ENCODE assay signal across 8 cellular contexts in genomic region chr6:30219244-30219643, GRCh38. TPM values are rescaled to one million over a fixed set of nuclear protein-coding genes. Genes with fewer than 3 reads are reported as not detected.
DNase-seq lines count a peak whose midpoint lies in the region; ATAC-seq and TF ChIP-seq lines count a peak whose summit lies in the region.

No MANE protein-coding gene starts in this region.

- H3K4me3 Mint-ChIP-seq in CD4-positive, alpha-beta T cell, result no peak overlapping the region
- no peak overlapping the region for H3K4me3 Mint-ChIP-seq in activated CD8-positive, alpha-beta T cell treated with anti-CD3 and anti-CD28 coated beads for 36 hours
- no peak overlapping the region for H3K4me3 Mint-ChIP-seq in natural killer cell

- H3K4me3 ChIP-seq in epithelial cell of proximal tubule (ENCODE audit: low read depth, low read length), result no peak overlapping the region

- H3K27ac ChIP-seq in CD4-positive, alpha-beta T cell (ENCODE audit: low read depth, low read length), result no peak overlapping the region

- ATAC-seq in CD4-positive, alpha-beta T cell (ENCODE audit: poor library complexity), result peak; percentile 73
- peak; percentile 52 for ATAC-seq in HG02798 (IDR thresholded peaks at IDR 0.05; ENCODE audit: poor library complexity, unreplicated experiment)
- ATAC-seq in activated CD8-positive, alpha-beta T cell treated with anti-CD3 and anti-CD28 coated beads for 36 hours, result peak; percentile 74
- ATAC-seq in natural killer cell, result peak; percentile 68 to 72 (median 68)
- ATAC-seq in GM19035 (IDR thresholded peaks at IDR 0.05; ENCODE audit: unreplicated experiment), result no peak
- no peak for ATAC-seq in HG02642 (IDR thresholded peaks at IDR 0.05; ENCODE audit: poor library complexity, unreplicated experiment)

- peaks cover 11% of the 10 kb centered on the region for H3K36me3 Mint-ChIP-seq in CD4-positive, alpha-beta T cell (ENCODE audit: low read depth)
- peaks cover 3% of the 10 kb centered on the region for H3K36me3 Mint-ChIP-seq in activated CD8-positive, alpha-beta T cell treated with anti-CD3 and anti-CD28 coated beads for 36 hours (ENCODE audit: low read depth)
- H3K36me3 Mint-ChIP-seq in natural killer cell, result peaks cover 10% of the 10 kb centered on the region

- no peaks in the 10 kb centered on the region for H3K27me3 Mint-ChIP-seq in CD4-positive, alpha-beta T cell
- no peaks in the 10 kb centered on the region for H3K27me3 Mint-ChIP-seq in activated CD8-positive, alpha-beta T cell treated with anti-CD3 and anti-CD28 coated beads for 36 hours
- no peaks in the 10 kb centered on the region for H3K27me3 Mint-ChIP-seq in natural killer cell (ENCODE audit: low read depth in 2 of 2)

- peaks cover 12% of the 10 kb centered on the region for H3K9me3 ChIP-seq in CD4-positive, alpha-beta T cell (ENCODE audit: control insufficient read depth, low read length)

- intact Hi-C loops in CD4-positive, alpha-beta T cell (cut with DNase I, micrococcal nuclease), result loop anchor here (1.0 to 10.0 kb wide), 6 partner anchors 40 to 1976 kb away; partner anchors contain the start of genes ABCF1 (in 1 of the 2), GPSM3 (in 1 of the 2), PBX2 (in 1 of the 2) and TRIM39 (in 1 of the 2)
- intact Hi-C loops in activated CD8-positive, alpha-beta T cell treated with anti-CD3 and anti-CD28 coated beads for 36 hours (cut with micrococcal nuclease), result loop anchor here (2.0 to 10.0 kb wide), 3 partner anchors 40 to 178 kb away; partner anchors contain the start of gene TRIM39
- intact Hi-C loops in natural killer cell (cut with micrococcal nuclease), result loop anchor here (1.0 kb wide), 1 partner anchor 178 kb away; no protein-coding TSS in a partner anchor

- CTCF ChIA-PET in CD4-positive, alpha-beta T cell (lab: Charles Lee), result interaction anchor here (0.7 to 1.8 kb wide), 10 partner anchors 9 to 181 kb away, joined by 3 to 8 read pairs (median 4); no protein-coding TSS in a partner anchor
- CTCF ChIA-PET in activated CD8-positive, alpha-beta T cell treated with anti-CD3 and anti-CD28 coated beads for 36 hours (lab: Charles Lee), result interaction anchor here (0.6 to 5.7 kb wide), 39 partner anchors 11 to 237 kb away, joined by 3 to 94 read pairs (median 4); partner anchors contain the start of gene TRIM39

- peaks cover 3% of the 10 kb centered on the region for H3K9me3 Mint-ChIP-seq in CD4-positive, alpha-beta T cell
- peaks cover 8% of the 10 kb centered on the region for H3K9me3 Mint-ChIP-seq in activated CD8-positive, alpha-beta T cell treated with anti-CD3 and anti-CD28 coated beads for 36 hours
- H3K9me3 Mint-ChIP-seq in natural killer cell, result peaks cover 0 to 5% of the 10 kb centered on the region in 2 donors

- POLR2A ChIA-PET in CD4-positive, alpha-beta T cell (lab: Charles Lee), result interaction anchor here (0.7 to 2.0 kb wide), 4 partner anchors 107 to 466 kb away, joined by 3 to 12 read pairs (median 4); partner anchors contain the start of genes PPP1R11 and TRIM39
- POLR2A ChIA-PET in activated CD8-positive, alpha-beta T cell treated with anti-CD3 and anti-CD28 coated beads for 36 hours (lab: Charles Lee), result interaction anchor here (0.7 to 1.6 kb wide), 6 partner anchors 11 to 158 kb away, joined by 3 to 5 read pairs (median 3); partner anchors contain the start of genes POLR1H and TRIM39

- H3K27me3 ChIP-seq in CD4-positive, alpha-beta T cell (ENCODE audit: control insufficient read depth, insufficient read depth, low read length), result no peaks in the 10 kb centered on the region

- peak in 9 of 10 experiments; percentile 29 to 42 (median 37) for DNase-seq in CD4-positive, alpha-beta T cell
- peak; percentile 41 for DNase-seq in NCI-H526 treated with DMSO at 0.1 percent for 48 hours (lab: John Stamatoyannopoulos, UW)
- DNase-seq in activated CD8-positive, alpha-beta T cell treated with anti-CD3 and anti-CD28 coated beads for 36 hours, result peak; percentile 71
- DNase-seq in epithelial cell of proximal tubule (ENCODE audit: low read depth), result no peak
- no peak for DNase-seq in natural killer cell

- H3K27ac Mint-ChIP-seq in CD4-positive, alpha-beta T cell, result peak overlapping the region; percentile 18
- no peak overlapping the region for H3K27ac Mint-ChIP-seq in activated CD8-positive, alpha-beta T cell treated with anti-CD3 and anti-CD28 coated beads for 36 hours
- no peak overlapping the region for H3K27ac Mint-ChIP-seq in natural killer cell

- peaks cover 18% of the 10 kb centered on the region for H3K4me1 Mint-ChIP-seq in CD4-positive, alpha-beta T cell (ENCODE audit: low read depth)
- peaks cover 17% of the 10 kb centered on the region for H3K4me1 Mint-ChIP-seq in activated CD8-positive, alpha-beta T cell treated with anti-CD3 and anti-CD28 coated beads for 36 hours (ENCODE audit: low read depth)
- peaks cover 7 to 21% of the 10 kb centered on the region in 2 donors for H3K4me1 Mint-ChIP-seq in natural killer cell

- peak; percentile 91 for TF ChIP-seq CTCF in CD4-positive, alpha-beta T cell (IDR thresholded peaks at IDR 0.05)
- peak; percentile 87 for TF ChIP-seq CTCF in activated CD8-positive, alpha-beta T cell treated with anti-CD3 and anti-CD28 coated beads for 36 hours (IDR thresholded peaks at IDR 0.05)
- peak; percentile 96 for TF ChIP-seq CTCF in epithelial cell of proximal tubule (conservative IDR thresholded peaks at IDR 0.05; ENCODE audit: low read depth, low read length)
- peak; percentile 72 for TF ChIP-seq CTCF in natural killer cell (IDR thresholded peaks at IDR 0.05)

RNA-seq across cellular contexts. Expression of gene TRIM26, which starts 6.0 kb away (rescaled TPM):
- 10 to 100 TPM; 42.1 to 44.1 TPM for total RNA-seq in CD4-positive, alpha-beta T cell
- 10 to 100 TPM; 43.4 to 45.0 TPM for total RNA-seq in activated CD8-positive, alpha-beta T cell treated with anti-CD3 and anti-CD28 coated beads for 36 hours
- total RNA-seq in epithelial cell of proximal tubule, result 14.7 and 35.1 TPM in 2 replicates
- 10 to 100 TPM; 69.3 to 73.7 (median 71.6) TPM for total RNA-seq in natural killer cell

RNA-seq across cellular contexts. Expression of gene TRIM15, which starts 55.9 kb away (rescaled TPM):
- total RNA-seq in CD4-positive, alpha-beta T cell, result not detected
- not detected for total RNA-seq in activated CD8-positive, alpha-beta T cell treated with anti-CD3 and anti-CD28 coated beads for 36 hours
- not detected in 2 replicates for total RNA-seq in epithelial cell of proximal tubule
- not detected for total RNA-seq in natural killer cell

RNA-seq across cellular contexts. Expression of gene TRIM10, which starts 58.2 kb away (rescaled TPM):
- total RNA-seq in CD4-positive, alpha-beta T cell, result not detected
- not detected for total RNA-seq in activated CD8-positive, alpha-beta T cell treated with anti-CD3 and anti-CD28 coated beads for 36 hours
- total RNA-seq in epithelial cell of proximal tubule, result not detected in 2 replicates
- total RNA-seq in natural killer cell, result not detected

Comparison
In these comparisons a context has a peak if more than half of its experiments do, and no peak if none do; other contexts are left out.
1. ATAC-seq: peak in CD4-positive, alpha-beta T cell (single experiment), HG02798 (single experiment), activated CD8-positive, alpha-beta T cell treated with anti-CD3 and anti-CD28 coated beads for 36 hours (single experiment) and natural killer cell (3 of 3); none in GM19035 (single experiment) and HG02642 (single experiment).
2. DNase-seq: peak in CD4-positive, alpha-beta T cell (9 of 10), NCI-H526 treated with DMSO at 0.1 percent for 48 hours (single experiment) and activated CD8-positive, alpha-beta T cell treated with anti-CD3 and anti-CD28 coated beads for 36 hours (single experiment); none in epithelial cell of proximal tubule (single experiment) and natural killer cell (single experiment).
3. Peak in every context shown above with its lines, with median percentiles within 50 percentile points of each other: CTCF ChIP-seq.